Comparison of ENCODE assay signal across 10 cellular contexts in genomic region chr7:53539558-53539957, GRCh38.
"Had no signal": no experiment of that assay in that cellular context is flagged by ENCODE, and none has a peak within 500 bp of the region (broad histone marks: within the 10 kb centered on the region; RNA-seq: fewer than 3 reads in every experiment).

No MANE protein-coding gene starts in this region.

- H3K4me3 ChIP-seq: GM23248, HAP-1 had no signal

- ATAC-seq: HCT116 had no signal

- H3K9me3 ChIP-seq: HAP-1 had no signal

- H3K4me2 ChIP-seq: KMS-11 had no signal

- DNase-seq: GM23248, GOT3, H7, HFFc6, Karpas-422, KBM-7 had no signal

- H3K4me1 ChIP-seq: HAP-1 had no signal

- H3K27ac ChIP-seq: GM23248, HL-60, KMS-11 had no signal
